In genomic region chr1:206040328-206040727, GRCh38 we compare ENCODE assay signal across 20 cellular contexts. TPM values are rescaled to one million over a fixed set of nuclear protein-coding genes. Genes with fewer than 3 reads are reported as not detected.
"Had no signal": no experiment of that assay in that cellular context is flagged by ENCODE, and none has a peak within 500 bp of the region (broad histone marks: within the 10 kb centered on the region; RNA-seq: fewer than 3 reads in every experiment).

No MANE protein-coding gene starts in this region.

- H3K36me3 ChIP-seq: lower lobe of right lung, tibial artery had no signal

- H3K27ac ChIP-seq: body of pancreas, coronary artery, lower lobe of right lung, psoas muscle, tibial artery had no signal

- H3K9me3 ChIP-seq: body of pancreas, lower lobe of right lung, psoas muscle, tibial artery had no signal

- H3K4me3 Mint-ChIP-seq: activated CD4-positive, alpha-beta memory T cell treated with anti-CD3 and anti-CD28 coated beads for 36 hours; activated CD8-positive, alpha-beta memory T cell treated with anti-CD3 and anti-CD28 coated beads, Interleukin-2, amount 10 ng/mL, durations not matched to agents 7 days and 5 days; activated naive CD8-positive, alpha-beta T cell treated with anti-CD3 and anti-CD28 coated beads for 36 hours; activated T-cell treated with anti-CD3 and anti-CD28 coated beads, Interleukin-2, amount 50 U/mL, for 4 hours; neural crest cell had no signal

- H3K27ac Mint-ChIP-seq: activated CD4-positive, alpha-beta memory T cell treated with anti-CD3 and anti-CD28 coated beads for 36 hours; activated CD8-positive, alpha-beta memory T cell treated with anti-CD3 and anti-CD28 coated beads, Interleukin-2, amount 10 ng/mL, durations not matched to agents 7 days and 5 days; activated naive CD8-positive, alpha-beta T cell treated with anti-CD3 and anti-CD28 coated beads for 36 hours had no signal

- H3K4me3 ChIP-seq: body of pancreas, coronary artery, lower lobe of right lung, psoas muscle, tibial artery had no signal

- H3K36me3 Mint-ChIP-seq: activated CD4-positive, alpha-beta memory T cell treated with anti-CD3 and anti-CD28 coated beads for 36 hours; activated CD8-positive, alpha-beta memory T cell treated with anti-CD3 and anti-CD28 coated beads, Interleukin-2, amount 10 ng/mL, durations not matched to agents 7 days and 5 days; activated naive CD8-positive, alpha-beta T cell treated with anti-CD3 and anti-CD28 coated beads for 36 hours had no signal

- ATAC-seq: activated CD8-positive, alpha-beta memory T cell treated with anti-CD3 and anti-CD28 coated beads, Interleukin-2, amount 10 ng/mL, durations not matched to agents 7 days and 5 days; activated T-cell treated with anti-CD3 and anti-CD28 coated beads, Interleukin-2, amount 50 U/mL, for 4 hours; body of pancreas; esophagus mucosa; left colon; lower lobe of right lung; psoas muscle; sciatic nerve had no signal

- H3K4me1 ChIP-seq: body of pancreas, lower lobe of right lung, psoas muscle, tibial artery had no signal

- DNase-seq: activated CD4-positive, alpha-beta memory T cell treated with anti-CD3 and anti-CD28 coated beads for 36 hours; activated CD8-positive, alpha-beta memory T cell treated with anti-CD3 and anti-CD28 coated beads, Interleukin-2, amount 10 ng/mL, durations not matched to agents 7 days and 5 days; activated gamma-delta T cell treated with Interleukin-2 at 50 U/mL for 16 hours; activated naive CD8-positive, alpha-beta T cell treated with anti-CD3 and anti-CD28 coated beads for 36 hours; activated T-cell treated with anti-CD3 and anti-CD28 coated beads, Interleukin-2, amount 50 U/mL, for 4 hours; amygdala; body of pancreas; caudate nucleus; left colon; lower lobe of right lung; midbrain; psoas muscle; T1000; tibial artery had no signal

RNA-seq across cellular contexts. Expression of gene RHEX, which starts 12.6 kb away (rescaled TPM):
- total RNA-seq: activated CD4-positive, alpha-beta memory T cell treated with anti-CD3 and anti-CD28 coated beads for 36 hours; activated CD8-positive, alpha-beta memory T cell treated with anti-CD3 and anti-CD28 coated beads, Interleukin-2, amount 10 ng/mL, durations not matched to agents 7 days and 5 days; activated naive CD8-positive, alpha-beta T cell treated with anti-CD3 and anti-CD28 coated beads for 36 hours; activated T-cell treated with anti-CD3 and anti-CD28 coated beads, Interleukin-2, amount 50 U/mL, for 4 hours; myocyte; osteocyte had no signal

RNA-seq across cellular contexts. Expression of gene CTSE, which starts 16.6 kb away (rescaled TPM):
- total RNA-seq: activated CD4-positive, alpha-beta memory T cell treated with anti-CD3 and anti-CD28 coated beads for 36 hours; activated CD8-positive, alpha-beta memory T cell treated with anti-CD3 and anti-CD28 coated beads, Interleukin-2, amount 10 ng/mL, durations not matched to agents 7 days and 5 days; activated naive CD8-positive, alpha-beta T cell treated with anti-CD3 and anti-CD28 coated beads for 36 hours; myocyte; neural crest cell; osteocyte had no signal

RNA-seq across cellular contexts. Expression of gene RAB7B, which starts 37.1 kb away (rescaled TPM):
- total RNA-seq: activated CD4-positive, alpha-beta memory T cell treated with anti-CD3 and anti-CD28 coated beads for 36 hours; activated CD8-positive, alpha-beta memory T cell treated with anti-CD3 and anti-CD28 coated beads, Interleukin-2, amount 10 ng/mL, durations not matched to agents 7 days and 5 days; activated naive CD8-positive, alpha-beta T cell treated with anti-CD3 and anti-CD28 coated beads for 36 hours had no signal
